In the genomic region with DNA sequence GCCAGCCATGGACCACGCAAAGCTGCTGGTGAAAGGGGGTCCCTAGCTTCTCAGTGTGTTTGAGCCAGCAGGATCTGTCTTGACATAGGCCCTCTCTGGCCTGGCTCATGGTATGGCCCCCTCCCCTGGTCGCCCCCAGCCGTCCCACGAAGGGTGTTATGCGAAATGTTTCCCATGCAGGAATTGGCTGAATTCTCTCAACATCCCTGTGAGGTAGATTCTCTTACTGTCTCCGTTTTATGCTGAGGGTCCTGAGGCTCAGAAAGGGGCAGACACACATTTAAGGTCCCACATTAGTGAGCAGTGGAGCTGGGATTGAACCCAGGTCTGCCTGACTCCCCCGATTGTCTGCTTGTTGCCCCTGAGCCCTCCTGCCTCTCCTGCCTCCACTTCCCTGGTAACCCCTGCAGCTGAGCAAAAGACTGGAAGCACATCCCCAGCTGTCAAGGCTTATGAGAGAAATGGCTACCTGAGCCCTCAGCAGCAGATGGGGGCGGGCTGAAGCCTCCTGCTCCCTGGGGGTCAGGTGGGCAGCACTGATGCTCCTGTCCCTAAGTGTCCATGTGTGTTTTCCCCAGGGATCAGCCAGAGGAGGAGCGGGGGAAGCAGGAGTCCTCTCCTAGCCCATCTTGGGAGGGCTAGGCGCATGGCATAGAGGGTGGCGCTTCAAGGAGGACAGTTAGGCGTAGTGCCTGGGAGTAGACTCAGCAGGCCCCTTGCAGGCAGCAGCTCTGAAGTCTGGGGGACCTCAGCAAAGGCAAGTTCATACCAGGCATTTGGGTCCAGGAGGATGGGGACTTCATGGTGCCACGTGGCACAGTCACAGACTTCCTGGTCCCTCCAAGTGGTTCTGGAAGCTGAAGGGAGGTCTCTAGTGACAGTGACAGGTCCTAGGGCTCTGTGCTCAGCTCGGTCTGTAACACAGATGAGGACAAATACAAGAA, we compare ENCODE assay signal across 32 cellular contexts.
"Had no signal": no experiment of that assay in that cellular context is flagged by ENCODE, and none has a peak within 500 bp of the region (broad histone marks: within the 10 kb centered on the region; RNA-seq: fewer than 3 reads in every experiment).

No MANE protein-coding gene starts in this region.

- DNase-seq: activated CD4-positive, alpha-beta T cell treated with anti-CD3 and anti-CD28 coated beads, Interleukin-2, amount 10 ng/mL, durations not matched to agents 24 days and 14 days; activated CD4-positive, CD25-positive, alpha-beta regulatory T cell treated with anti-CD3 and anti-CD28 coated beads, Interleukin-2, amount 50 U/mL, for 72 hours; activated CD8-positive, alpha-beta T cell treated with anti-CD3 and anti-CD28 coated beads for 36 hours; activated naive CD4-positive, alpha-beta T cell; activated naive CD8-positive, alpha-beta T cell treated with anti-CD3 and anti-CD28 coated beads for 36 hours; activated T-cell treated with anti-CD3 and anti-CD28 coated beads, Interleukin-2, amount 50 U/mL, for 4 hours; adrenal gland; body of pancreas; cerebellar nuclear complex; colonic mucosa; effector CD8-positive, alpha-beta T cell; erythroblast; heart left ventricle; immature natural killer cell; lower lobe of right lung; mesendoderm; mucosa of descending colon; retina; stimulated activated CD4-positive, alpha-beta T cell treated with anti-CD3 and anti-CD28 coated beads, Interleukin-12 subunit alpha, Interleukin-12 subunit beta, amount 100 ng/mL, for 4 hours; stimulated activated CD4-positive, alpha-beta T cell treated with anti-CD3 and anti-CD28 coated beads, Interleukin-4, amount 100 ng/mL, for 1 hour; stimulated activated naive CD8-positive, alpha-beta T cell treated with anti-CD3 and anti-CD28 coated beads, Interleukin-15, Interleukin-2, amounts not matched to agents 100 U/mL and 50 U/mL, for 24 hours; T-cell; testis; transverse colon; uterus had no signal

- H3K4me1 ChIP-seq: body of pancreas, colonic mucosa, pancreas, prostate gland, testis, transverse colon, uterus had no signal

- H3K9me3 ChIP-seq: adrenal gland, body of pancreas, colonic mucosa, heart left ventricle, lower lobe of right lung, mucosa of descending colon, pancreas, prostate gland, testis, transverse colon, uterus had no signal

- H3K27me3 Mint-ChIP-seq: activated CD8-positive, alpha-beta T cell treated with anti-CD3 and anti-CD28 coated beads for 36 hours; activated naive CD8-positive, alpha-beta T cell treated with anti-CD3 and anti-CD28 coated beads for 36 hours; activated T-helper 17 cell treated with anti-CD3 and anti-CD28 coated beads, Interleukin-2, amount 50 U/mL, for 72 hours had no signal

- H3K27ac Mint-ChIP-seq: activated CD4-positive, alpha-beta T cell treated with anti-CD3 and anti-CD28 coated beads, Interleukin-2, amount 10 ng/mL, durations not matched to agents 24 days and 14 days; activated CD8-positive, alpha-beta T cell treated with anti-CD3 and anti-CD28 coated beads for 36 hours; activated naive CD8-positive, alpha-beta T cell treated with anti-CD3 and anti-CD28 coated beads for 36 hours; activated T-helper 17 cell treated with anti-CD3 and anti-CD28 coated beads, Interleukin-2, amount 50 U/mL, for 72 hours; T-cell; T-helper 2 cell treated with Interferon-gamma antibody and Interleukin-4, amounts not matched to agents 5 μg/mL and 100 μg/mL, for 36 hours had no signal

- H3K36me3 ChIP-seq: adrenal gland, cardiac muscle cell, colonic mucosa, lower lobe of right lung, pancreas, prostate gland, transverse colon, uterus had no signal

- H3K9me3 Mint-ChIP-seq: activated CD4-positive, alpha-beta T cell treated with anti-CD3 and anti-CD28 coated beads, Interleukin-2, amount 10 ng/mL, durations not matched to agents 24 days and 14 days; activated CD8-positive, alpha-beta T cell treated with anti-CD3 and anti-CD28 coated beads for 36 hours; activated naive CD8-positive, alpha-beta T cell treated with anti-CD3 and anti-CD28 coated beads for 36 hours; activated T-cell treated with anti-CD3 and anti-CD28 coated beads, Interleukin-2, amount 50 U/mL, for 4 hours; activated T-helper 17 cell treated with anti-CD3 and anti-CD28 coated beads, Interleukin-2, amount 50 U/mL, for 72 hours; immature natural killer cell; T-cell; T-helper 2 cell treated with Interferon-gamma antibody and Interleukin-4, amounts not matched to agents 5 μg/mL and 100 μg/mL, for 36 hours had no signal

- H3K4me1 Mint-ChIP-seq: activated CD4-positive, alpha-beta T cell treated with anti-CD3 and anti-CD28 coated beads, Interleukin-2, amount 10 ng/mL, durations not matched to agents 24 days and 14 days; activated T-helper 17 cell treated with anti-CD3 and anti-CD28 coated beads, Interleukin-2, amount 50 U/mL, for 72 hours; immature natural killer cell had no signal

- H3K27me3 ChIP-seq: adrenal gland, body of pancreas, cardiac muscle cell, colonic mucosa, heart left ventricle, pancreas, testis, transverse colon, uterus had no signal

- H3K4me3 ChIP-seq: adrenal gland, body of pancreas, cardiac muscle cell, colonic mucosa, heart left ventricle, lower lobe of right lung, mucosa of descending colon, pancreas, prostate gland, skin epidermis, testis, transverse colon, uterus had no signal

- H3K4me3 Mint-ChIP-seq: activated CD4-positive, alpha-beta T cell treated with anti-CD3 and anti-CD28 coated beads, Interleukin-2, amount 10 ng/mL, durations not matched to agents 24 days and 14 days; activated CD8-positive, alpha-beta T cell treated with anti-CD3 and anti-CD28 coated beads for 36 hours; activated naive CD8-positive, alpha-beta T cell treated with anti-CD3 and anti-CD28 coated beads for 36 hours; activated T-cell treated with anti-CD3 and anti-CD28 coated beads, Interleukin-2, amount 50 U/mL, for 4 hours; activated T-helper 17 cell treated with anti-CD3 and anti-CD28 coated beads, Interleukin-2, amount 50 U/mL, for 72 hours; immature natural killer cell; T-cell; T-helper 2 cell treated with Interferon-gamma antibody and Interleukin-4, amounts not matched to agents 5 μg/mL and 100 μg/mL, for 36 hours had no signal

- ATAC-seq: activated CD8-positive, alpha-beta T cell treated with anti-CD3 and anti-CD28 coated beads for 36 hours; sciatic nerve; stimulated activated naive CD8-positive, alpha-beta T cell treated with anti-CD3 and anti-CD28 coated beads, Interleukin-15, Interleukin-2, amounts not matched to agents 100 U/mL and 50 U/mL, for 24 hours had no signal

- H3K27ac ChIP-seq: adrenal gland, body of pancreas, cardiac muscle cell, colonic mucosa, heart left ventricle, lower lobe of right lung, pancreas, prostate gland, skin epidermis, testis, transverse colon, uterus had no signal

- H3K36me3 Mint-ChIP-seq: activated naive CD8-positive, alpha-beta T cell treated with anti-CD3 and anti-CD28 coated beads for 36 hours; T-cell had no signal
